Comparison of ENCODE assay signal across 8 cellular contexts in the genomic region with DNA sequence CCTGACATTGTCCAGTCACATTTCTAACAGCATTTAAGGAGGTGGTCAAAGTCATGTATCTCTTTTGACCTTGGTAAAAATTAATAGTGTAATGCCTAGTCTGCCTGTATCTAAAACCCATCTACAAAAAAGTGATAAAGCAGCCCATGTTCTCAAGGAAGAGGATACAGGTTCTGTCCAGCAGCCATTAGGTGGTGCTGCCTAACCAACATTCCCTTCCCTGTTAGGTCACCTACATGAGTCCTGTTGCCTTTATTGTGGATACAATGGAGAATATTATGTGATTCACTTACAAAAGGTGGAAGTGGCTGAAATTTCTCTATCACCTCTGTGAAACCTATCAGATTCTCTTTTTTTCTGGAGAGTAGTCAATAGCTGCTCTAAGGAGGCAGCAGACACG. TPM values are rescaled to one million over a fixed set of nuclear protein-coding genes. Genes with fewer than 3 reads are reported as not detected.
DNase-seq lines count a peak whose midpoint lies in the region; ATAC-seq and TF ChIP-seq lines count a peak whose summit lies in the region.

No MANE protein-coding gene starts in this region.

- H3K27ac ChIP-seq in cardiac muscle cell (no peak overlapping the region), brain microvascular endothelial cell (no peak overlapping the region), right lobe of liver (no peak overlapping the region)

- DNase-seq in cardiac muscle cell (ENCODE audit: low read depth in 1 of 2, low spot score in 1 of 2) = peak; percentile 21 to 35
- no peak for DNase-seq in left ventricle myocardium superior
- peak; percentile 42 for DNase-seq in NCI-H1105 (lab: John Stamatoyannopoulos, UW)
- DNase-seq in brain microvascular endothelial cell = no peak
- DNase-seq in right lobe of liver = peak in 2 of 3 donors; percentile 31 to 60
- DNase-seq in activated CD4-positive, alpha-beta T cell treated with anti-CD3 and anti-CD28 coated beads, Interleukin-2, amount 50 U/mL, for 4 hours = no peak
- DNase-seq in NCI-H446 (lab: John Stamatoyannopoulos, UW) = no peak
- DNase-seq in activated T-helper 2 cell treated with anti-CD3 and anti-CD28 coated beads, Interferon-gamma antibody, Interleukin-2, Interleukin-4, amounts not matched to agents 10 μg/mL and 5 μg/mL and 100 μg/mL, durations not matched to agents 14 hours and 24 hours and 36 hours (ENCODE audit: low spot score) = no peak

- H3K27me3 ChIP-seq in cardiac muscle cell (no peaks in the 10 kb centered on the region), brain microvascular endothelial cell (replicated peaks) (no peaks in the 10 kb centered on the region), right lobe of liver (no peaks in the 10 kb centered on the region)

- WGBS in right lobe of liver (ENCODE audit: insufficient coverage, low coverage, low lambda C conversion rate, missing lambda C conversion rate) = 11% methylated on average over 1 of the region's 1 CpG

- H3K36me3 ChIP-seq in cardiac muscle cell (no peaks in the 10 kb centered on the region), brain microvascular endothelial cell (replicated peaks) (no peaks in the 10 kb centered on the region), right lobe of liver (no peaks in the 10 kb centered on the region)

- no peak overlapping the region for H3K4me3 Mint-ChIP-seq in activated T-helper 2 cell treated with anti-CD3 and anti-CD28 coated beads, Interferon-gamma antibody, Interleukin-2, Interleukin-4, amounts not matched to agents 10 μg/mL and 5 μg/mL and 100 μg/mL, durations not matched to agents 14 hours and 24 hours and 36 hours (ENCODE audit: low read depth)

- no peaks in the 10 kb centered on the region for H3K27me3 Mint-ChIP-seq in activated T-helper 2 cell treated with anti-CD3 and anti-CD28 coated beads, Interferon-gamma antibody, Interleukin-2, Interleukin-4, amounts not matched to agents 10 μg/mL and 5 μg/mL and 100 μg/mL, durations not matched to agents 14 hours and 24 hours and 36 hours (ENCODE audit: low read depth)

- no peaks in the 10 kb centered on the region for H3K36me3 Mint-ChIP-seq in activated T-helper 2 cell treated with anti-CD3 and anti-CD28 coated beads, Interferon-gamma antibody, Interleukin-2, Interleukin-4, amounts not matched to agents 10 μg/mL and 5 μg/mL and 100 μg/mL, durations not matched to agents 14 hours and 24 hours and 36 hours (ENCODE audit: low read depth)

- no peak overlapping the region for H3K4me3 ChIP-seq in cardiac muscle cell
- no peak overlapping the region for H3K4me3 ChIP-seq in brain microvascular endothelial cell (ENCODE audit: low read depth, low read length)
- H3K4me3 ChIP-seq in right lobe of liver = no peak overlapping the region

- no peaks in the 10 kb centered on the region for H3K4me1 ChIP-seq in cardiac muscle cell (ENCODE audit: low read depth)
- H3K4me1 ChIP-seq in right lobe of liver = no peaks in the 10 kb centered on the region

- in situ Hi-C loops in brain microvascular endothelial cell (cut with HindIII; ENCODE audit: low pct_ligation_motif_present, low sequenced_read_pairs) = no loop called here

- TF ChIP-seq POLR2A in right lobe of liver (IDR thresholded peaks at IDR 0.05) = no peak

- H3K27ac Mint-ChIP-seq in activated T-helper 2 cell treated with anti-CD3 and anti-CD28 coated beads, Interferon-gamma antibody, Interleukin-2, Interleukin-4, amounts not matched to agents 10 μg/mL and 5 μg/mL and 100 μg/mL, durations not matched to agents 14 hours and 24 hours and 36 hours = no peak overlapping the region

- H3K9me3 ChIP-seq in cardiac muscle cell (ENCODE audit: low read depth) (no peaks in the 10 kb centered on the region), right lobe of liver (no peaks in the 10 kb centered on the region)

- H3K4me1 Mint-ChIP-seq in activated T-helper 2 cell treated with anti-CD3 and anti-CD28 coated beads, Interferon-gamma antibody, Interleukin-2, Interleukin-4, amounts not matched to agents 10 μg/mL and 5 μg/mL and 100 μg/mL, durations not matched to agents 14 hours and 24 hours and 36 hours (ENCODE audit: low read depth) = no peaks in the 10 kb centered on the region

- peaks cover 16% of the 10 kb centered on the region for H3K9me3 Mint-ChIP-seq in activated T-helper 2 cell treated with anti-CD3 and anti-CD28 coated beads, Interferon-gamma antibody, Interleukin-2, Interleukin-4, amounts not matched to agents 10 μg/mL and 5 μg/mL and 100 μg/mL, durations not matched to agents 14 hours and 24 hours and 36 hours

- ATAC-seq in left ventricle myocardium superior (no peak), right lobe of liver (peak; percentile 90 to 97 (median 94))

- TF ChIP-seq CTCF in cardiac muscle cell (IDR thresholded peaks at IDR 0.05; ENCODE audit: low read depth, low read length) (peak; percentile 16), brain microvascular endothelial cell (IDR thresholded peaks at IDR 0.05; ENCODE audit: low read depth, low read length, missing control alignments) (peak; percentile 58), right lobe of liver (IDR thresholded peaks at IDR 0.05) (peak; percentile 59 to 76 (median 66))

- intact Hi-C loops in left ventricle myocardium superior (cut with micrococcal nuclease) = loop anchor here (10.0 kb wide), 1 partner anchor 182 kb away; no protein-coding TSS in a partner anchor
- intact Hi-C loops in right lobe of liver (cut with DNase I) = no loop called here
- intact Hi-C loops in activated T-helper 2 cell treated with anti-CD3 and anti-CD28 coated beads, Interferon-gamma antibody, Interleukin-2, Interleukin-4, amounts not matched to agents 10 μg/mL and 5 μg/mL and 100 μg/mL, durations not matched to agents 14 hours and 24 hours and 36 hours (cut with micrococcal nuclease) = no loop called here

RNA-seq across cellular contexts. Expression of a gene that starts 52.5 kb away (rescaled TPM):
- total RNA-seq in cardiac muscle cell = 0.12 TPM in 1 of 2 replicates, not detected in the other
- polyA plus RNA-seq in cardiac muscle cell = not detected in 2 replicates
- total RNA-seq in left ventricle myocardium superior = 20.0 TPM
- 1 to 10 TPM in 5 of 6 experiments, under 1 TPM in 1; 0.82 to 1.7 (median 1.2) TPM for total RNA-seq in right lobe of liver
- total RNA-seq in activated T-helper 2 cell treated with anti-CD3 and anti-CD28 coated beads, Interferon-gamma antibody, Interleukin-2, Interleukin-4, amounts not matched to agents 10 μg/mL and 5 μg/mL and 100 μg/mL, durations not matched to agents 14 hours and 24 hours and 36 hours = not detected in 2 replicates

Comparison
In these comparisons a context has a peak if more than half of its experiments do, and no peak if none do; other contexts are left out.
1. DNase-seq: peak in cardiac muscle cell (2 of 2), NCI-H1105 (single experiment) and right lobe of liver (2 of 3); none in left ventricle myocardium superior (single experiment), brain microvascular endothelial cell (single experiment), activated CD4-positive, alpha-beta T cell treated with anti-CD3 and anti-CD28 coated beads, Interleukin-2, amount 50 U/mL, for 4 hours (0 of 2), NCI-H446 (0 of 2) and activated T-helper 2 cell treated with anti-CD3 and anti-CD28 coated beads, Interferon-gamma antibody, Interleukin-2, Interleukin-4, amounts not matched to agents 10 μg/mL and 5 μg/mL and 100 μg/mL, durations not matched to agents 14 hours and 24 hours and 36 hours (single experiment).
2. Peak in every context shown above with its lines, with median percentiles within 50 percentile points of each other: CTCF ChIP-seq.